Comparison of ENCODE assay signal across 16 cellular contexts in the genomic region with DNA sequence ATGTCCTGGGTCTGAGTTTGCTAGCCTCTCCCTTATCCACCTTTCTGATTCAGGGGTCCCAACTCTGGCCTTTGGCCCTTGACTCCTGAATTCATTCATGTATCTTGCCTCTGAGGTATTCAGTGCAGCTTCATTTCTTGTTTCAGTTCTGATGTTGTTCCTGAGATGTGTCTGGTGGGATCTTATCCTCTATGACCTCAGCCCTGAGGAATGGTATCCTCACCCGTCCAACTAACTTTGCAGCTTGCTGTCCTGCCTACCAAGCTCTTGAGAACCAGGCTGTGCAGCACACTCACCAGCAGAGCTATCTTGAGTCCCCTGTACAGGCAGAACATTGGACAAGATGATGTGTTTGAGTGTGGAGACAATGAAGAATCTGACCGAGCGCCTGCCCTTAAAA. TPM values are rescaled to one million over a fixed set of nuclear protein-coding genes. Genes with fewer than 3 reads are reported as not detected.
DNase-seq lines count a peak whose midpoint lies in the region; ATAC-seq and TF ChIP-seq lines count a peak whose summit lies in the region.
"Had no signal": no experiment of that assay in that cellular context is flagged by ENCODE, and none has a peak within 500 bp of the region (broad histone marks: within the 10 kb centered on the region; RNA-seq: fewer than 3 reads in every experiment).

No MANE protein-coding gene starts in this region.

- H3K27ac ChIP-seq in GM23248 = peak overlapping the region; percentile 23; the same call in 1 of the 2 replicates
- H3K27ac ChIP-seq in spleen = no peak overlapping the region
- H3K27ac ChIP-seq in esophagus muscularis mucosa (replicated peaks in 1 of 4) = no peak overlapping the region
- H3K27ac ChIP-seq in aorta (ENCODE audit: low read depth in 1 of 2, low read length in 2 of 2) = no peak overlapping the region
- H3K27ac ChIP-seq: C4-2B, skin epidermis, tibial artery had no signal

- TF ChIP-seq CTCF in astrocyte of the spinal cord (IDR thresholded peaks at IDR 0.05; ENCODE audit: low read depth, low read length) (no peak), spleen (IDR thresholded peaks at IDR 0.05 in 8 of 11, conservative IDR thresholded peaks at IDR 0.05 in 3 of 11) (no peak), esophagus muscularis mucosa (IDR thresholded peaks at IDR 0.05) (no peak)

- H2AFZ ChIP-seq in GM23248 = no peak overlapping the region

- peak; percentile 67 for DNase-seq in GM23248
- peak; percentile 35 for DNase-seq in astrocyte of the spinal cord (ENCODE audit: low read depth, low spot score)
- DNase-seq in kidney glomerular epithelial cell (lab: John Stamatoyannopoulos, UW) = peak; percentile 27
- peak; percentile 9 for DNase-seq in spleen
- no peak for DNase-seq in esophagus muscularis mucosa (ENCODE audit: extremely low spot score)
- no peak for DNase-seq in COR-L47 (lab: John Stamatoyannopoulos, UW)
- no peak for DNase-seq in aorta
- DNase-seq: activated CD8-positive, alpha-beta T cell treated with anti-CD3 and anti-CD28 coated beads for 36 hours; amygdala; DND-41; NCI-H1436 treated with DMSO at 0.1 percent for 48 hours; NCI-H345; RPMI8226 had no signal

- TF ChIP-seq POLR2A in spleen (IDR thresholded peaks at IDR 0.05) (no peak), esophagus muscularis mucosa (IDR thresholded peaks at IDR 0.05; ENCODE audit: low read depth) (no peak)

- H3K9ac ChIP-seq in GM23248 = no peak overlapping the region

- H3K9me3 ChIP-seq in GM23248 (ENCODE audit: low read depth) = no peaks in the 10 kb centered on the region
- H3K9me3 ChIP-seq in spleen = no peaks in the 10 kb centered on the region
- H3K9me3 ChIP-seq in esophagus muscularis mucosa = no peaks in the 10 kb centered on the region
- H3K9me3 ChIP-seq in aorta (ENCODE audit: control insufficient read depth, low read length) = no peaks in the 10 kb centered on the region
- H3K9me3 ChIP-seq: tibial artery had no signal

- H3K27me3 ChIP-seq in GM23248 (replicated peaks; ENCODE audit: insufficient read depth) (no peaks in the 10 kb centered on the region), spleen (replicated peaks in 1 of 7) (no peaks in the 10 kb centered on the region), esophagus muscularis mucosa (no peaks in the 10 kb centered on the region), aorta (ENCODE audit: control insufficient read depth in 1 of 2, insufficient read depth in 2 of 2, low read length in 1 of 2) (no peaks in the 10 kb centered on the region)
- H3K27me3 ChIP-seq: tibial artery had no signal

- TF ChIP-seq EP300 in esophagus muscularis mucosa (IDR thresholded peaks at IDR 0.05) = no peak

- WGBS in GM23248 (ENCODE audit: low coverage in 1 of 2, low lambda C conversion rate in 2 of 2, missing lambda C conversion rate in 2 of 2), 2 experiments = 72 to 73% methylated on average over 3 of the region's 3 CpGs
- WGBS in spleen, 5 donors = 90 to 96% (median 94%) methylated on average over 3 of the region's 3 CpGs
- WGBS in esophagus muscularis mucosa = 95% methylated on average over 3 of the region's 3 CpGs
- WGBS in aorta, 2 donors = 75 to 78% methylated on average over 3 of the region's 3 CpGs

- peaks cover 6% of the 10 kb centered on the region; the same call in 1 of the 2 replicates for H3K36me3 ChIP-seq in GM23248 (ENCODE audit: low read depth)
- peaks cover 0 to 79% (median 20%) of the 10 kb centered on the region in 6 donors for H3K36me3 ChIP-seq in spleen
- H3K36me3 ChIP-seq in esophagus muscularis mucosa = peaks cover 4 to 46% (median 29%) of the 10 kb centered on the region in 4 donors
- H3K36me3 ChIP-seq in aorta (ENCODE audit: control insufficient read depth in 1 of 2, insufficient read depth in 2 of 2, low read length in 1 of 2) = peaks cover 0 to 3% of the 10 kb centered on the region in 2 donors

- H3K9me2 ChIP-seq in GM23248 (ENCODE audit: insufficient read depth) = no peaks in the 10 kb centered on the region

- ATAC-seq in aorta (ENCODE audit: low FRiP score) = no peak
- ATAC-seq: activated CD8-positive, alpha-beta T cell treated with anti-CD3 and anti-CD28 coated beads for 36 hours had no signal

- in situ Hi-C loops in GM23248 (cut with MboI) = no loop called here
- in situ Hi-C loops in astrocyte of the spinal cord (cut with HindIII; ENCODE audit: low sequenced_read_pairs) = no loop called here

- H3K4me2 ChIP-seq in GM23248 (ENCODE audit: unreplicated experiment) = peak overlapping the region; percentile 25

- H3K4me1 ChIP-seq in GM23248 (ENCODE audit: insufficient read depth) (peaks cover 12% of the 10 kb centered on the region), spleen (peaks cover 0 to 3% (median 0%) of the 10 kb centered on the region in 6 donors), esophagus muscularis mucosa (peaks cover 0 to 6% (median 2%) of the 10 kb centered on the region in 4 donors), aorta (ENCODE audit: control insufficient read depth in 1 of 2, insufficient read depth in 2 of 2, low read length in 2 of 2) (no peaks in the 10 kb centered on the region)

- intact Hi-C loops in spleen (cut with DNase I; ENCODE audit: low total_unique reads) = no loop called here
- intact Hi-C loops in esophagus muscularis mucosa (cut with DNase I) = no loop called here
- intact Hi-C loops in aorta (cut with DNase I) = no loop called here

- H3K79me2 ChIP-seq in GM23248 (ENCODE audit: insufficient read depth) = peaks cover 68% of the 10 kb centered on the region

- peaks cover 15% of the 10 kb centered on the region; the same call in 1 of the 2 replicates for H3F3A ChIP-seq in GM23248 (ENCODE audit: insufficient read depth)

- no peak overlapping the region for H3K4me3 ChIP-seq in GM23248
- H3K4me3 ChIP-seq in astrocyte of the spinal cord (ENCODE audit: low read depth, low read length) = no peak overlapping the region
- H3K4me3 ChIP-seq in spleen = no peak overlapping the region
- H3K4me3 ChIP-seq in esophagus muscularis mucosa = no peak overlapping the region
- H3K4me3 ChIP-seq in aorta (ENCODE audit: low read length in 2 of 2) = no peak overlapping the region
- H3K4me3 ChIP-seq: skin epidermis, tibial artery had no signal

- no peaks in the 10 kb centered on the region; the same call in 1 of the 2 replicates for H4K20me1 ChIP-seq in GM23248 (ENCODE audit: insufficient read depth)

RNA-seq across cellular contexts. Expression of a gene that starts 13.8 kb away (rescaled TPM):
- 3.1 and 3.7 TPM in 2 replicates for total RNA-seq in GM23248 (2014; rRNA removed; shearing (Covaris generic))
- 5.0 and 5.5 TPM in 2 replicates for polyA plus RNA-seq in GM23248 (2016; fragmentation: Nextera tagmentation; extraction: Ambion mirVana)
- total RNA-seq in spleen = 10 to 100 TPM; 11.4 to 21.9 (median 15.1) TPM
- polyA plus RNA-seq in spleen = 1 to 10 TPM; 2.0 to 6.3 (median 2.8) TPM
- 10 to 100 TPM in 2 of 4 donors, 1 to 10 TPM in 2; 5.0 to 11.7 (median 10.1) TPM for total RNA-seq in esophagus muscularis mucosa
- total RNA-seq in aorta = 10 to 100 TPM; 11.3 to 24.0 TPM
- 1 to 10 TPM; 2.3 to 4.5 TPM for polyA plus RNA-seq in aorta

RNA-seq across cellular contexts. Expression of a gene that starts 15.0 kb away (rescaled TPM):
- 109 and 134 TPM in 2 replicates for total RNA-seq in GM23248 (2014; rRNA removed; shearing (Covaris generic))
- polyA plus RNA-seq in GM23248 (2016; fragmentation: Nextera tagmentation; extraction: Ambion mirVana) (127 and 134 TPM in 2 replicates), spleen (10 to 100 TPM; 25.5 to 54.3 (median 34.7) TPM), aorta (10 to 100 TPM; 46.8 to 75.2 TPM)
- total RNA-seq in spleen (10 to 100 TPM; 64.0 to 90.8 (median 76.7) TPM), esophagus muscularis mucosa (100 to 1,000 TPM; 164 to 283 (median 229) TPM), aorta (10 to 100 TPM; 91.6 to 92.9 TPM)

Comparison
In these comparisons a context has a peak if more than half of its experiments do, and no peak if none do; other contexts are left out.
1. DNase-seq: peak in GM23248 (single experiment), astrocyte of the spinal cord (single experiment), kidney glomerular epithelial cell (single experiment) and spleen (single experiment); none in esophagus muscularis mucosa (single experiment), COR-L47 (single experiment) and aorta (0 of 2).